In the genomic region with DNA sequence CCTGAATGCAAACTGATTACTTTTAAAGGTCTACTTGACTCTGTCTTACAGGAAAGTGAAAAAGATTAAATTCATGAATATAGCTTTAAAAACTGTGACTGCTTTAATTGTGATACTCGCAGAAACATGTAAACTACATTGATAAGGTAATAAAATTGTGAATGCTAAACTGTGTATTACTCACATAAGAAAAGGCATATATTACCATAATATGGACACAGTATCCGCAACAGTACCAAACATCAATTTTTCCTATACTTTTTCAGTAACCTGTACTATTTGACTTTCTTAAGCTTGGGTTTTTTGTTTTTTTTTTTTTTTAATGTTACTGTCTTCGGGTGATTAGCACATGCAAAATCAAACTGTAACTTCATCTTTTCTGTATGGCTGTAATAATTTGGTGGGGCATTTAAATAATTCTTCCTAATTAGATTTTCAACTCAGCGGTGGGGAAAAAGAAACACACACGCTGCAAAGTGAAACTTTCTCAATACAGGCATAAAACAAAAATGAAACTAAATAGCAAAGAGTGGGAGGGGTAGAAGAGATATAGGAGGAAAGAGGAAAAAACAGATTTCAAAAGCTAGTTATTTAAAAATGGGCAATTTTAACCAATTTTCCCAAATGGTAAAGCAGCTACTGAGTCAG, we compare ENCODE assay signal across 2 cellular contexts.
TF ChIP-seq lines count a peak whose summit lies in the region.

No MANE protein-coding gene starts in this region.

TF ChIP-seq in A549, 52 proteins besides CTCF, POLR2A, EP300 and RAD21 (continued from another document):
- TF ChIP-seq, protein P1, sequence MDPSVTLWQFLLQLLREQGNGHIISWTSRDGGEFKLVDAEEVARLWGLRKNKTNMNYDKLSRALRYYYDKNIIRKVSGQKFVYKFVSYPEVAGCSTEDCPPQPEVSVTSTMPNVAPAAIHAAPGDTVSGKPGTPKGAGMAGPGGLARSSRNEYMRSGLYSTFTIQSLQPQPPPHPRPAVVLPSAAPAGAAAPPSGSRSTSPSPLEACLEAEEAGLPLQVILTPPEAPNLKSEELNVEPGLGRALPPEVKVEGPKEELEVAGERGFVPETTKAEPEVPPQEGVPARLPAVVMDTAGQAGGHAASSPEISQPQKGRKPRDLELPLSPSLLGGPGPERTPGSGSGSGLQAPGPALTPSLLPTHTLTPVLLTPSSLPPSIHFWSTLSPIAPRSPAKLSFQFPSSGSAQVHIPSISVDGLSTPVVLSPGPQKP (IDR thresholded peaks at IDR 0.05; ENCODE audit: low read depth, low read length), result no peak
- TF ChIP-seq, protein P2, sequence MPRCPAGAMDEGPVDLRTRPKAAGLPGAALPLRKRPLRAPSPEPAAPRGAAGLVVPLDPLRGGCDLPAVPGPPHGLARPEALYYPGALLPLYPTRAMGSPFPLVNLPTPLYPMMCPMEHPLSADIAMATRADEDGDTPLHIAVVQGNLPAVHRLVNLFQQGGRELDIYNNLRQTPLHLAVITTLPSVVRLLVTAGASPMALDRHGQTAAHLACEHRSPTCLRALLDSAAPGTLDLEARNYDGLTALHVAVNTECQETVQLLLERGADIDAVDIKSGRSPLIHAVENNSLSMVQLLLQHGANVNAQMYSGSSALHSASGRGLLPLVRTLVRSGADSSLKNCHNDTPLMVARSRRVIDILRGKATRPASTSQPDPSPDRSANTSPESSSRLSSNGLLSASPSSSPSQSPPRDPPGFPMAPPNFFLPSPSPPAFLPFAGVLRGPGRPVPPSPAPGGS (IDR thresholded peaks at IDR 0.05), result no peak
- no peak for TF ChIP-seq CBX2 (IDR thresholded peaks at IDR 0.05; ENCODE audit: borderline replicate concordance, low read depth)
- no peak for TF ChIP-seq FOXS1 (CRISPR knock-in tag; IDR thresholded peaks at IDR 0.05)
- TF ChIP-seq EHMT2 (IDR thresholded peaks at IDR 0.05; ENCODE audit: low read depth), result no peak
- TF ChIP-seq, protein P3, sequence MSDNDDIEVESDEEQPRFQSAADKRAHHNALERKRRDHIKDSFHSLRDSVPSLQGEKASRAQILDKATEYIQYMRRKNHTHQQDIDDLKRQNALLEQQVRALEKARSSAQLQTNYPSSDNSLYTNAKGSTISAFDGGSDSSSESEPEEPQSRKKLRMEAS (IDR thresholded peaks at IDR 0.05), result no peak

TF ChIP-seq in GM23338, 12 proteins besides CTCF, POLR2A, EP300 and RAD21 (continued from another document):
- TF ChIP-seq, protein P4, sequence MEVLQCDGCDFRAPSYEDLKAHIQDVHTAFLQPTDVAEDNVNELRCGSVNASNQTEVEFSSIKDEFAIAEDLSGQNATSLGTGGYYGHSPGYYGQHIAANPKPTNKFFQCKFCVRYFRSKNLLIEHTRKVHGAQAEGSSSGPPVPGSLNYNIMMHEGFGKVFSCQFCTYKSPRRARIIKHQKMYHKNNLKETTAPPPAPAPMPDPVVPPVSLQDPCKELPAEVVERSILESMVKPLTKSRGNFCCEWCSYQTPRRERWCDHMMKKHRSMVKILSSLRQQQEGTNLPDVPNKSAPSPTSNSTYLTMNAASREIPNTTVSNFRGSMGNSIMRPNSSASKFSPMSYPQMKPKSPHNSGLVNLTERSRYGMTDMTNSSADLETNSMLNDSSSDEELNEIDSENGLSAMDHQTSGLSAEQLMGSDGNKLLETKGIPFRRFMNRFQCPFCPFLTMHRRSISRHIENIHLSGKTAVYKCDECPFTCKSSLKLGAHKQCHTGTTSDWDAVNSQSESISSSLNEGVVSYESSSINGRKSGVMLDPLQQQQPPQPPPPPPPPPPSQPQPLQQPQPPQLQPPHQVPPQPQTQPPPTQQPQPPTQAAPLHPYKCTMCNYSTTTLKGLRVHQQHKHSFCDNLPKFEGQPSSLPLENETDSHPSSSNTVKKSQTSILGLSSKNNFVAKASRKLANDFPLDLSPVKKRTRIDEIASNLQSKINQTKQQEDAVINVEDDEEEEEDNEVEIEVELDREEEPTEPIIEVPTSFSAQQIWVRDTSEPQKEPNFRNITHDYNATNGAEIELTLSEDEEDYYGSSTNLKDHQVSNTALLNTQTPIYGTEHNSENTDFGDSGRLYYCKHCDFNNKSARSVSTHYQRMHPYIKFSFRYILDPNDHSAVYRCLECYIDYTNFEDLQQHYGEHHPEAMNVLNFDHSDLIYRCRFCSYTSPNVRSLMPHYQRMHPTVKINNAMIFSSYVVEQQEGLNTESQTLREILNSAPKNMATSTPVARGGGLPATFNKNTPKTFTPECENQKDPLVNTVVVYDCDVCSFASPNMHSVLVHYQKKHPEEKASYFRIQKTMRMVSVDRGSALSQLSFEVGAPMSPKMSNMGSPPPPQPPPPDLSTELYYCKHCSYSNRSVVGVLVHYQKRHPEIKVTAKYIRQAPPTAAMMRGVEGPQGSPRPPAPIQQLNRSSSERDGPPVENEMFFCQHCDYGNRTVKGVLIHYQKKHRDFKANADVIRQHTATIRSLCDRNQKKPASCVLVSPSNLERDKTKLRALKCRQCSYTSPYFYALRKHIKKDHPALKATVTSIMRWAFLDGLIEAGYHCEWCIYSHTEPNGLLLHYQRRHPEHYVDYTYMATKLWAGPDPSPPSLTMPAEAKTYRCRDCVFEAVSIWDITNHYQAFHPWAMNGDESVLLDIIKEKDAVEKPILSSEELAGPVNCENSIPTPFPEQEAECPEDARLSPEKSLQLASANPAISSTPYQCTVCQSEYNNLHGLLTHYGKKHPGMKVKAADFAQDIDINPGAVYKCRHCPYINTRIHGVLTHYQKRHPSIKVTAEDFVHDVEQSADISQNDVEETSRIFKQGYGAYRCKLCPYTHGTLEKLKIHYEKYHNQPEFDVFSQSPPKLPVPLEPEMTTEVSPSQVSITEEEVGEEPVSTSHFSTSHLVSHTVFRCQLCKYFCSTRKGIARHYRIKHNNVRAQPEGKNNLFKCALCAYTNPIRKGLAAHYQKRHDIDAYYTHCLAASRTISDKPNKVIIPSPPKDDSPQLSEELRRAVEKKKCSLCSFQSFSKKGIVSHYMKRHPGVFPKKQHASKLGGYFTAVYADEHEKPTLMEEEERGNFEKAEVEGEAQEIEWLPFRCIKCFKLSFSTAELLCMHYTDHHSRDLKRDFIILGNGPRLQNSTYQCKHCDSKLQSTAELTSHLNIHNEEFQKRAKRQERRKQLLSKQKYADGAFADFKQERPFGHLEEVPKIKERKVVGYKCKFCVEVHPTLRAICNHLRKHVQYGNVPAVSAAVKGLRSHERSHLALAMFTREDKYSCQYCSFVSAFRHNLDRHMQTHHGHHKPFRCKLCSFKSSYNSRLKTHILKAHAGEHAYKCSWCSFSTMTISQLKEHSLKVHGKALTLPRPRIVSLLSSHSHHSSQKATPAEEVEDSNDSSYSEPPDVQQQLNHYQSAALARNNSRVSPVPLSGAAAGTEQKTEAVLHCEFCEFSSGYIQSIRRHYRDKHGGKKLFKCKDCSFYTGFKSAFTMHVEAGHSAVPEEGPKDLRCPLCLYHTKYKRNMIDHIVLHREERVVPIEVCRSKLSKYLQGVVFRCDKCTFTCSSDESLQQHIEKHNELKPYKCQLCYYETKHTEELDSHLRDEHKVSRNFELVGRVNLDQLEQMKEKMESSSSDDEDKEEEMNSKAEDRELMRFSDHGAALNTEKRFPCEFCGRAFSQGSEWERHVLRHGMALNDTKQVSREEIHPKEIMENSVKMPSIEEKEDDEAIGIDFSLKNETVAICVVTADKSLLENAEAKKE (CRISPR knock-in tag; IDR thresholded peaks at IDR 0.05), result no peak
- TF ChIP-seq, protein P5, sequence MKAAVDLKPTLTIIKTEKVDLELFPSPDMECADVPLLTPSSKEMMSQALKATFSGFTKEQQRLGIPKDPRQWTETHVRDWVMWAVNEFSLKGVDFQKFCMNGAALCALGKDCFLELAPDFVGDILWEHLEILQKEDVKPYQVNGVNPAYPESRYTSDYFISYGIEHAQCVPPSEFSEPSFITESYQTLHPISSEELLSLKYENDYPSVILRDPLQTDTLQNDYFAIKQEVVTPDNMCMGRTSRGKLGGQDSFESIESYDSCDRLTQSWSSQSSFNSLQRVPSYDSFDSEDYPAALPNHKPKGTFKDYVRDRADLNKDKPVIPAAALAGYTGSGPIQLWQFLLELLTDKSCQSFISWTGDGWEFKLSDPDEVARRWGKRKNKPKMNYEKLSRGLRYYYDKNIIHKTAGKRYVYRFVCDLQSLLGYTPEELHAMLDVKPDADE (IDR thresholded peaks at IDR 0.05), result no peak
- TF ChIP-seq CREB1 (CRISPR knock-in tag; IDR thresholded peaks at IDR 0.05; ENCODE audit: low read depth) (no peak), STAT1 (IDR thresholded peaks at IDR 0.05; ENCODE audit: unreplicated experiment) (no peak), ZNF114 (CRISPR knock-in tag; IDR thresholded peaks at IDR 0.05) (no peak), EZH2 (IDR thresholded peaks at IDR 0.05; ENCODE audit: low read depth, unreplicated experiment) (no peak), POLR2AphosphoS5 (IDR thresholded peaks at IDR 0.05; ENCODE audit: low read depth) (no peak), JUNB (IDR thresholded peaks at IDR 0.05; ENCODE audit: unreplicated experiment) (no peak), EZH2phosphoT487 (IDR thresholded peaks at IDR 0.05; ENCODE audit: unreplicated experiment) (no peak)
- TF ChIP-seq, protein P6, sequence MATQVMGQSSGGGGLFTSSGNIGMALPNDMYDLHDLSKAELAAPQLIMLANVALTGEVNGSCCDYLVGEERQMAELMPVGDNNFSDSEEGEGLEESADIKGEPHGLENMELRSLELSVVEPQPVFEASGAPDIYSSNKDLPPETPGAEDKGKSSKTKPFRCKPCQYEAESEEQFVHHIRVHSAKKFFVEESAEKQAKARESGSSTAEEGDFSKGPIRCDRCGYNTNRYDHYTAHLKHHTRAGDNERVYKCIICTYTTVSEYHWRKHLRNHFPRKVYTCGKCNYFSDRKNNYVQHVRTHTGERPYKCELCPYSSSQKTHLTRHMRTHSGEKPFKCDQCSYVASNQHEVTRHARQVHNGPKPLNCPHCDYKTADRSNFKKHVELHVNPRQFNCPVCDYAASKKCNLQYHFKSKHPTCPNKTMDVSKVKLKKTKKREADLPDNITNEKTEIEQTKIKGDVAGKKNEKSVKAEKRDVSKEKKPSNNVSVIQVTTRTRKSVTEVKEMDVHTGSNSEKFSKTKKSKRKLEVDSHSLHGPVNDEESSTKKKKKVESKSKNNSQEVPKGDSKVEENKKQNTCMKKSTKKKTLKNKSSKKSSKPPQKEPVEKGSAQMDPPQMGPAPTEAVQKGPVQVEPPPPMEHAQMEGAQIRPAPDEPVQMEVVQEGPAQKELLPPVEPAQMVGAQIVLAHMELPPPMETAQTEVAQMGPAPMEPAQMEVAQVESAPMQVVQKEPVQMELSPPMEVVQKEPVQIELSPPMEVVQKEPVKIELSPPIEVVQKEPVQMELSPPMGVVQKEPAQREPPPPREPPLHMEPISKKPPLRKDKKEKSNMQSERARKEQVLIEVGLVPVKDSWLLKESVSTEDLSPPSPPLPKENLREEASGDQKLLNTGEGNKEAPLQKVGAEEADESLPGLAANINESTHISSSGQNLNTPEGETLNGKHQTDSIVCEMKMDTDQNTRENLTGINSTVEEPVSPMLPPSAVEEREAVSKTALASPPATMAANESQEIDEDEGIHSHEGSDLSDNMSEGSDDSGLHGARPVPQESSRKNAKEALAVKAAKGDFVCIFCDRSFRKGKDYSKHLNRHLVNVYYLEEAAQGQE (IDR thresholded peaks at IDR 0.05; ENCODE audit: unreplicated experiment), result no peak
